27 cellular contexts compared by ENCODE assay signal in the genomic region with DNA sequence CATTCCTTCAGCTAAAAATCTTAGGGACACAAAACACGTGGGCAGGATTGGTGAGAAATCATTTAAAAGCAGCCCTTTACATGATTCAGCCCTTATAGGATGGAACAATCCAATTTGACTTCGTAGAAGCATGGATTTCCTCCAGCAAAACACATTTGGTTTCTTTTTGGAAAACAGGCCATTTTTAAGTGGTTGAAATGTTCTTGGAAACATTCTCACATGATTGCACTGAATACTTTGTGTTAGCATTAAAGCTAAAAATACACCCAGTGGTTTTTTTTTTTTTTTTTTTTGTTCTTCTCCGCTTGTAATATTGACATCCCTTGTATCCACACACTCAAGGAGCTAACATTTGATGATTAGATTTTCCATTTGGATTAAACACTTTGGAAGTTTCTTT.
"Had no signal": no experiment of that assay in that cellular context is flagged by ENCODE, and none has a peak within 500 bp of the region (broad histone marks: within the 10 kb centered on the region; RNA-seq: fewer than 3 reads in every experiment).

No MANE protein-coding gene starts in this region.

- H3K36me3 Mint-ChIP-seq: activated naive CD8-positive, alpha-beta T cell; naive thymus-derived CD8-positive, alpha-beta T cell; neural progenitor cell had no signal

- H3K27me3 ChIP-seq: adrenal gland, body of pancreas, heart right ventricle, neural progenitor cell, spleen, upper lobe of right lung had no signal

- H3K4me1 Mint-ChIP-seq: activated CD4-positive, alpha-beta T cell treated with anti-CD3 and anti-CD28 coated beads for 36 hours had no signal

- H3K27ac ChIP-seq: adrenal gland, body of pancreas, cardiac muscle cell, heart right ventricle, lower lobe of right lung, neural progenitor cell, spleen, upper lobe of right lung had no signal

- H3K4me3 ChIP-seq: adrenal gland, body of pancreas, cardiac muscle cell, heart right ventricle, lower lobe of right lung, neural progenitor cell, spleen, tibial artery, upper lobe of right lung had no signal

- H3K36me3 ChIP-seq: adrenal gland, cardiac muscle cell, heart right ventricle, lower lobe of right lung, neural progenitor cell, spleen, tibial artery, upper lobe of right lung had no signal

- H3K4me1 ChIP-seq: adrenal gland, body of pancreas, lower lobe of right lung, upper lobe of right lung had no signal

- H3K27me3 Mint-ChIP-seq: activated CD4-positive, alpha-beta T cell treated with anti-CD3 and anti-CD28 coated beads for 36 hours; activated naive CD8-positive, alpha-beta T cell; effector memory CD8-positive, alpha-beta T cell; naive thymus-derived CD8-positive, alpha-beta T cell had no signal

- H3K9me3 ChIP-seq: adrenal gland, heart right ventricle, lower lobe of right lung, spleen, tibial artery, upper lobe of right lung had no signal

- H3K9me3 Mint-ChIP-seq: effector memory CD8-positive, alpha-beta T cell; naive thymus-derived CD8-positive, alpha-beta T cell; neural progenitor cell; T-helper 2 cell treated with Interferon-gamma antibody and Interleukin-4, amounts not matched to agents 5 μg/mL and 100 μg/mL, for 36 hours had no signal

- ATAC-seq: activated CD4-positive, alpha-beta T cell treated with anti-CD3 and anti-CD28 coated beads for 36 hours; body of pancreas; effector memory CD8-positive, alpha-beta T cell; left lobe of liver; lower lobe of right lung; naive thymus-derived CD8-positive, alpha-beta T cell; right cardiac atrium; upper lobe of right lung had no signal

- H3K27ac Mint-ChIP-seq: activated CD4-positive, alpha-beta T cell treated with anti-CD3 and anti-CD28 coated beads for 36 hours; activated naive CD8-positive, alpha-beta T cell; effector memory CD8-positive, alpha-beta T cell; naive thymus-derived CD8-positive, alpha-beta T cell; neural progenitor cell; T-helper 2 cell treated with Interferon-gamma antibody and Interleukin-4, amounts not matched to agents 5 μg/mL and 100 μg/mL, for 36 hours had no signal

- H3K4me3 Mint-ChIP-seq: activated CD4-positive, alpha-beta T cell treated with anti-CD3 and anti-CD28 coated beads for 36 hours; activated naive CD8-positive, alpha-beta T cell; effector memory CD8-positive, alpha-beta T cell; naive thymus-derived CD8-positive, alpha-beta T cell; neural progenitor cell; T-helper 2 cell treated with Interferon-gamma antibody and Interleukin-4, amounts not matched to agents 5 μg/mL and 100 μg/mL, for 36 hours had no signal

- DNase-seq: activated CD4-positive, alpha-beta T cell treated with anti-CD3 and anti-CD28 coated beads for 36 hours; activated CD4-positive, alpha-beta T cell treated with anti-CD3 and anti-CD28 coated beads, Interleukin-2, amount 50 U/mL, for 4 hours; activated CD4-positive, CD25-positive, alpha-beta regulatory T cell; activated effector memory CD4-positive, alpha-beta T cell treated with Interleukin-2 at 50 U/mL for 16 hours; activated naive CD4-positive, alpha-beta T cell treated with Interleukin-2 at 50 U/mL for 16 hours; aorta; body of pancreas; cerebellar nuclear complex; cortex of kidney; effector memory CD8-positive, alpha-beta T cell; heart right ventricle; kidney glomerular epithelial cell; lower lobe of right lung; mesenchymal stem cell; naive thymus-derived CD8-positive, alpha-beta T cell; right cardiac atrium; spleen; stimulated activated naive CD4-positive, alpha-beta T cell; T-helper 1 cell; tibial artery had no signal
